9 cellular contexts compared by ENCODE assay signal in the genomic region with DNA sequence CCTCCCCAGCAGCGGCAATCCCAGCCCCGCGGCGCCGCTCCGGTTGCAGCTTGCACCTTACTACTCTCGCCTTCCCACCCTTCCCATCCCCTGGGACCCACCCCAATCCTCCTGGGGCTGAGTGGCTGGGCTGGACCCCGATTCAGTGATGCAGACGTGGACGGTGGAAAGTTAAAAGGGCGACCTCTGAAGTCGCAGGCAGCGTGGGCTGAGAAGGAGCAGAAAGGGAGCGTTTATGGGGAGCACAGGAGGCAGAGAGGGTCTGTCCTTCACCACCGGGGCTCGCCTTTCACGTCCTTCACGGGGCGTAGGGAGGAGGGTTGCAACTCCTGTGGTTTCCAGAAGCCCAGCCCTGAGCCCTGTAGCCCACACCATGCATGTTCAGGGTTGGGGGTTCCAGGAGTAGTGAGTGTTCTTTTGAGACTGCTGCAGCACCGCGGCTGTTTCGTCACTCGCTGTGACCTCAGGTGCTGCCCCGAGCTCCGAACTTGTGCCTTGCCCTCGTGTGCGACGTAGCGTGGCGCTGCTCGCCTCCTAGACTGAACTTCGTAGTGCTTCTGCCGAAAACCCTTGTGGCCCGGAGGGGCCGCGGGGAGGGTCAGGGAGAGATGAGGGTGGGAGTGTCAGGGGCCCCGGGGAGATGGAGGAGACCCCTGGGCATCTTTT. TPM values are rescaled to one million over a fixed set of nuclear protein-coding genes. Genes with fewer than 3 reads are reported as not detected.
DNase-seq lines count a peak whose midpoint lies in the region; ATAC-seq, FAIRE-seq and TF ChIP-seq lines count a peak whose summit lies in the region.
"Had no signal": no experiment of that assay in that cellular context is flagged by ENCODE, and none has a peak within 500 bp of the region (broad histone marks: within the 10 kb centered on the region; RNA-seq: fewer than 3 reads in every experiment).

No MANE protein-coding gene starts in this region.

- ATAC-seq in right lobe of liver (no peak), HepG2 (no peak), GM18511 (IDR thresholded peaks at IDR 0.05; ENCODE audit: unreplicated experiment) (no peak), GM21526 (IDR thresholded peaks at IDR 0.05; ENCODE audit: low FRiP score, unreplicated experiment) (no peak)

- H3K79me2 ChIP-seq in HepG2 (ENCODE audit: insufficient read depth, low read length) = no peaks in the 10 kb centered on the region

- H2BK5ac ChIP-seq in mesenchymal stem cell (ENCODE audit: low read depth, low read length, poor library complexity, severe bottlenecking) = no peak overlapping the region

- no peak overlapping the region for H2AFZ ChIP-seq in HepG2 (ENCODE audit: low read length)
- peak overlapping the region; percentile 42 for H2AFZ ChIP-seq in mesenchymal stem cell (ENCODE audit: low read depth, low read length)

- 10% methylated on average over 19 of the region's 37 CpGs for WGBS in right lobe of liver (ENCODE audit: insufficient coverage, low coverage, low lambda C conversion rate, missing lambda C conversion rate)
- 0% methylated on average over 1 of the region's 37 CpGs for WGBS in HepG2 (ENCODE audit: low lambda C conversion rate)
- 0% methylated on average over 12 of the region's 37 CpGs for WGBS in mesenchymal stem cell

- H2BK12ac ChIP-seq in mesenchymal stem cell (ENCODE audit: low read length in 2 of 2) = no peak overlapping the region

- peak overlapping the region in 2 of 3 donors; percentile 4 to 33 for H3K4me3 ChIP-seq in right lobe of liver
- no peak overlapping the region for H3K4me3 ChIP-seq in HepG2 (replicated peaks in 1 of 3; ENCODE audit: insufficient read depth in 1 of 3, low read depth in 2 of 3, low read length in 3 of 3)
- peak overlapping the region; percentile 60 for H3K4me3 ChIP-seq in bronchial epithelial cell (ENCODE audit: low read depth, low read length)
- peak overlapping the region; percentile 76 to 83 for H3K4me3 ChIP-seq in mesenchymal stem cell (ENCODE audit: insufficient read depth in 1 of 2, low read depth in 1 of 2, low read length in 2 of 2)
- peak overlapping the region; percentile 47 to 62 for H3K4me3 ChIP-seq in vagina

- H3K9ac ChIP-seq in HepG2 (ENCODE audit: insufficient read depth, low read depth, low read length) (no peak overlapping the region), mesenchymal stem cell (ENCODE audit: low read length) (peak overlapping the region; percentile 85)

- CTCF ChIA-PET in HepG2 (lab: Yijun Ruan, JAX; ENCODE audit: low intra/inter-chr PET ratio, low total read pairs) = no interaction called here

- H3K23ac ChIP-seq in mesenchymal stem cell (ENCODE audit: low read length in 2 of 2) = no peak overlapping the region

- TF ChIP-seq CTCF in right lobe of liver (IDR thresholded peaks at IDR 0.05) (no peak), HepG2 (CRISPR knock-in tag; IDR thresholded peaks at IDR 0.05) (no peak), bronchial epithelial cell (IDR thresholded peaks at IDR 0.05; ENCODE audit: insufficient read depth, low read length, severe bottlenecking) (no peak), vagina (IDR thresholded peaks at IDR 0.05) (no peak)

- H3K14ac ChIP-seq in mesenchymal stem cell (ENCODE audit: low read length in 2 of 2) = no peak overlapping the region

- intact Hi-C loops in right lobe of liver (cut with DNase I) = no loop called here
- intact Hi-C loops in HepG2 (cut with micrococcal nuclease; ENCODE audit: unreplicated experiment) = no loop called here
- intact Hi-C loops in vagina (cut with DNase I) = loop anchor here (5.0 kb wide), 1 partner anchor 146 kb away; no protein-coding TSS in a partner anchor

- BruUV-seq in HepG2 (replicated peaks; lab: Mats Ljungman, UMichigan) = no TSS peak

- H2AK5ac ChIP-seq in mesenchymal stem cell (ENCODE audit: low read length, severe bottlenecking) = no peak overlapping the region

- H3K27ac ChIP-seq in right lobe of liver (no peak overlapping the region), HepG2 (ENCODE audit: extremely low read length, insufficient read depth, low read length) (no peak overlapping the region), mesenchymal stem cell (ENCODE audit: low read length, poor library complexity, severe bottlenecking) (no peak overlapping the region), vagina (peak overlapping the region; percentile 50)

- POLR2A ChIA-PET in HepG2 (lab: Yijun Ruan, JAX) = no interaction called here

- H2BK15ac ChIP-seq in mesenchymal stem cell (ENCODE audit: low read depth, poor library complexity, severe bottlenecking) = no peak overlapping the region

- no peak overlapping the region for H2BK120ac ChIP-seq in mesenchymal stem cell (ENCODE audit: low read depth, low read length)

- DNase-seq in right lobe of liver (peak in 1 of 3 donors; percentile 49), HepG2 (ENCODE audit: low spot score) (no peak), bronchial epithelial cell (ENCODE audit: low read depth) (no peak), mesenchymal stem cell (no peak), vagina (ENCODE audit: extremely low spot score in 2 of 2) (no peak), SW 1271 (lab: John Stamatoyannopoulos, UW) (no peak)

- no peak overlapping the region for H4K8ac ChIP-seq in mesenchymal stem cell (ENCODE audit: low read length)

- H3K4me1 ChIP-seq in right lobe of liver = peaks cover 0 to 6% (median 0%) of the 10 kb centered on the region in 4 donors
- no peaks in the 10 kb centered on the region for H3K4me1 ChIP-seq in HepG2 (ENCODE audit: insufficient read depth, low read length)
- peaks cover 4% of the 10 kb centered on the region for H3K4me1 ChIP-seq in mesenchymal stem cell (ENCODE audit: control insufficient read depth, insufficient read depth, low read depth, low read length)
- no peaks in the 10 kb centered on the region for H3K4me1 ChIP-seq in vagina

- no peak for TF ChIP-seq RAD21 in HepG2 (CRISPR knock-in tag; IDR thresholded peaks at IDR 0.05)

- H3K9me3 ChIP-seq in right lobe of liver (no peaks in the 10 kb centered on the region), HepG2 (ENCODE audit: low read length) (no peaks in the 10 kb centered on the region), mesenchymal stem cell (ENCODE audit: control insufficient read depth, low read length) (peaks cover 3% of the 10 kb centered on the region), vagina (no peaks in the 10 kb centered on the region)

- TF ChIP-seq EP300 in HepG2 (IDR thresholded peaks at IDR 0.05; ENCODE audit: low read depth in 2 of 2, low read length in 2 of 2) = no peak
- TF ChIP-seq EP300 in HepG2 (CRISPR knock-in tag; IDR thresholded peaks at IDR 0.05; ENCODE audit: borderline replicate concordance) = no peak

- no peak overlapping the region for H3K18ac ChIP-seq in mesenchymal stem cell (ENCODE audit: low read depth in 1 of 2, low read length in 2 of 2)

- H3K27me3 ChIP-seq in right lobe of liver (peaks cover 0 to 12% of the 10 kb centered on the region in 2 donors), HepG2 (ENCODE audit: control insufficient read depth in 1 of 2, insufficient read depth in 2 of 2, low read length in 2 of 2) (peaks cover 1 to 21% of the 10 kb centered on the region in 2 experiments; a peak in 3 of 5 replicates), bronchial epithelial cell (ENCODE audit: control insufficient read depth, insufficient read depth, low read length) (no peaks in the 10 kb centered on the region), mesenchymal stem cell (ENCODE audit: control insufficient read depth in 1 of 2, insufficient read depth in 1 of 2, low read length in 2 of 2) (no peaks in the 10 kb centered on the region), vagina (no peaks in the 10 kb centered on the region)

- H3K36me3 ChIP-seq in right lobe of liver (no peaks in the 10 kb centered on the region), HepG2 (replicated peaks in 1 of 2; ENCODE audit: control insufficient read depth in 1 of 2, insufficient read depth in 2 of 2, low read length in 2 of 2) (no peaks in the 10 kb centered on the region), bronchial epithelial cell (ENCODE audit: control insufficient read depth, insufficient read depth, low read length) (no peaks in the 10 kb centered on the region), mesenchymal stem cell (ENCODE audit: control insufficient read depth in 1 of 2, insufficient read depth in 2 of 2, low read depth in 1 of 2, low read length in 2 of 2) (no peaks in the 10 kb centered on the region), vagina (no peaks in the 10 kb centered on the region)

- no peak overlapping the region for H3K4me2 ChIP-seq in HepG2 (ENCODE audit: low read depth, low read length)
- H3K4me2 ChIP-seq in mesenchymal stem cell (ENCODE audit: low read length, poor library complexity, severe bottlenecking) = peak overlapping the region; percentile 83

- H3K79me1 ChIP-seq in mesenchymal stem cell (replicated peaks; ENCODE audit: low read length, poor library complexity, severe bottlenecking) = no peaks in the 10 kb centered on the region

- no peaks in the 10 kb centered on the region for H4K20me1 ChIP-seq in HepG2 (ENCODE audit: insufficient read depth, low read length)

- in situ Hi-C loops in HepG2 (cut with HindIII; ENCODE audit: extremely low pct_ligation_motif_present, low pct_unique_long_range_greater_than_20kb) = no loop called here

- no peak overlapping the region for H4K91ac ChIP-seq in mesenchymal stem cell (ENCODE audit: low read length)

- H3K4ac ChIP-seq in mesenchymal stem cell (ENCODE audit: low read depth in 1 of 2, low read length in 2 of 2) = no peak overlapping the region

- FAIRE-seq in HepG2 (lab: Jason Lieb, UNC) (no peak), bronchial epithelial cell (lab: Jason Lieb, UNC) (no peak)
- FAIRE-seq: colon had no signal

- TF ChIP-seq POLR2A in right lobe of liver (IDR thresholded peaks at IDR 0.05) (no peak), HepG2 (IDR thresholded peaks at IDR 0.05; ENCODE audit: insufficient read depth in 1 of 2, low read depth in 2 of 2, low read length in 2 of 2) (no peak), vagina (IDR thresholded peaks at IDR 0.05) (no peak)

RNA-seq across cellular contexts. Expression of a gene that starts 1.5 kb away (rescaled TPM):
- total RNA-seq in right lobe of liver (under 1 TPM; 0.06 to 0.27 (median 0.12) TPM), HepG2 (2016; rRNA removed; fragmentation: Illumina TruSeq; extraction: Trizol) (0.02 TPM in 1 of 2 replicates, not detected in the other), bronchial epithelial cell (0.79 and 1.0 TPM in 2 replicates), vagina (8.3 TPM)
- total RNA-seq in HepG2 (2016; cell fraction: cytosol; rRNA removed; fragmentation: Illumina TruSeq; extraction: Trizol; ENCODE audit: low read depth) = not detected in 2 replicates
- total RNA-seq in HepG2 (2016; cell fraction: insoluble cytoplasmic fraction; rRNA removed; fragmentation: Illumina TruSeq; extraction: Trizol) = not detected in 2 replicates
- total RNA-seq in HepG2 (2016; cell fraction: membrane; rRNA removed; fragmentation: Illumina TruSeq; extraction: Trizol) = not detected in 2 replicates
- not detected in 2 replicates for total RNA-seq in HepG2 (2016; cell fraction: nucleus; rRNA removed; fragmentation: Illumina TruSeq; extraction: Trizol)
- 0.01 TPM in 1 of 2 replicates, not detected in the other for polyA plus RNA-seq in HepG2 (2011; rRNA removed)
- polyA plus RNA-seq in HepG2 (2011; cell fraction: cytosol; rRNA removed) = under 0.01 TPM in 1 of 2 replicates, not detected in the other
- not detected in 2 replicates for polyA plus RNA-seq in HepG2 (2011; cell fraction: nucleus; rRNA removed)
- 0.01 TPM in 1 of 2 replicates, not detected in the other for polyA plus RNA-seq in HepG2 (2012)
- polyA plus RNA-seq in HepG2 (2016; cell fraction: cytosol; fragmentation: Illumina TruSeq; extraction: Trizol; ENCODE audit: low read depth) = not detected in 2 replicates
- not detected in 2 replicates for polyA plus RNA-seq in HepG2 (2016; cell fraction: insoluble cytoplasmic fraction; fragmentation: Illumina TruSeq; extraction: Trizol; ENCODE audit: low read depth)
- not detected in 2 replicates for polyA plus RNA-seq in HepG2 (2016; cell fraction: membrane; fragmentation: Illumina TruSeq; extraction: Trizol; ENCODE audit: low read depth)
- polyA plus RNA-seq in HepG2 (2016; cell fraction: nucleus; fragmentation: Illumina TruSeq; extraction: Trizol; ENCODE audit: insufficient read depth, low read depth) = not detected in 2 replicates
- polyA minus RNA-seq in HepG2 (2011; rRNA and poly(A)+ RNA removed; ENCODE audit: low replicate concordance) = 6.6 TPM in 1 of 2 replicates, not detected in the other
- not detected in 2 replicates for polyA minus RNA-seq in HepG2 (2011; cell fraction: cytosol; rRNA and poly(A)+ RNA removed)
- 0.13 TPM in 1 of 2 replicates, not detected in the other for polyA minus RNA-seq in HepG2 (2011; cell fraction: nucleus; rRNA and poly(A)+ RNA removed)
- 0.03 TPM for polyA plus RNA-seq in mesenchymal stem cell (2013, experiment 1 of 2)
- 0.03 TPM for polyA plus RNA-seq in mesenchymal stem cell (2013, experiment 2 of 2)

Comparison
In these comparisons a context has a peak if more than half of its experiments do, and no peak if none do; other contexts are left out.
1. H3K4me3 ChIP-seq: peak in right lobe of liver (2 of 3), bronchial epithelial cell (single experiment), mesenchymal stem cell (2 of 2) and vagina (2 of 2); none in HepG2 (0 of 3).